1 cellular context compared by ENCODE assay signal in the genomic region with DNA sequence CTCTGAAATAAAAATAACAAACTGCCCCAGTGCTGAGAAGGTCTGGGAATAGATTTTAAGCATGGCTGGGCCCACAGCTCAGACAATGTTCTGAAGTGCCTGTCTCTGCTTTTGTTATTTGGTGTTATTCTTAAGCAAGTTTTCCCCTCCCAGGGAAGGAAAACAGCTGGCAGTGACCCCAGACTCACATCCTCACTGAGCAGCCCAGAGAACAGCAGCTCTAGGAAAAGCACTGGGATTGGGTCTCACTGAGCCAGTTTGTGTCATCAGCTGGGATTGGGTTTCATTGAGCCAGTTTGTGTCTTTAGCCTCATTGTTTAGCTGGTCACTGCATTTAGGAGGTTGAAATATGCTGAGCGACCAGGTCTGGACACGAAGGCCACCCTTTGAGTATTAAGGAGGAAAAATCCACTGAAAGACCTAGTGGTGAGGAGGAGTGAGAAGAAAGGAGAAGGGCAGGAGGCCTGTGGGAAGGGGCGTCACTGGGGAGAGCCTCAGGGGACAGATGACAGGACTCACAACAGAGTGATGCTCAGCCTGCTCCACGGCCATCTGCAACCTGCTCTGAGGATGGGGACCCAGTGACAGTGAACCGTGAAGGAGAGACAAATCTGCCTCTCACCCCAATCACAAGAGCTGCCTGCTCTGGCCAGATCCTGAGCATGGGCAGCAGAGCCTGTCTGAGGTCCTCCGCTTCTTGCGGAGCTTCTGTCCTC.
TF ChIP-seq lines count a peak whose summit lies in the region.

No MANE protein-coding gene starts in this region.

TF ChIP-seq in HepG2, 621 proteins besides CTCF, POLR2A, EP300 and RAD21 (continued from another document):
- 0 out of 2 replicates have a peak, but pooled peaks have one; percentile 17 for TF ChIP-seq KDM5B (CRISPR knock-in tag; IDR thresholded peaks at IDR 0.05; ENCODE audit: borderline replicate concordance)
